Comparison of ENCODE assay signal across 7 cellular contexts in genomic region chr5:91042225-91042624, GRCh38.
"Had no signal": no experiment of that assay in that cellular context is flagged by ENCODE, and none has a peak within 500 bp of the region (broad histone marks: within the 10 kb centered on the region; RNA-seq: fewer than 3 reads in every experiment).

No MANE protein-coding gene starts in this region.

- H3K27ac ChIP-seq: GM23248 had no signal

- H3K4me3 Mint-ChIP-seq: HFFc6 had no signal

- H3K4me3 ChIP-seq: GM23248, HAP-1 had no signal

- H3K9me3 Mint-ChIP-seq: HFFc6 had no signal

- DNase-seq: GM23248, GOT3, H7, HFFc6, IMR-90 had no signal

- H3K27ac Mint-ChIP-seq: HFFc6 had no signal

- ATAC-seq: HCT116 had no signal

- H3K9ac ChIP-seq: GM23248 had no signal

- H2AFZ ChIP-seq: GM23248 had no signal

- H3K36me3 ChIP-seq: HAP-1 had no signal

- H3K9me3 ChIP-seq: HAP-1 had no signal
